2 cellular contexts compared by ENCODE assay signal in genomic region chr2:191860760-191861466, GRCh38.
TF ChIP-seq lines count a peak whose summit lies in the region.

No MANE protein-coding gene starts in this region.

TF ChIP-seq in GM23338, 12 proteins besides CTCF, POLR2A, EP300 and RAD21:
- no peak for TF ChIP-seq CREB1 (CRISPR knock-in tag; IDR thresholded peaks at IDR 0.05; ENCODE audit: low read depth)
- TF ChIP-seq ZNF331 (CRISPR knock-in tag; IDR thresholded peaks at IDR 0.05; ENCODE audit: low read depth) = no peak
- no peak for TF ChIP-seq STAT1 (IDR thresholded peaks at IDR 0.05; ENCODE audit: unreplicated experiment)
- no peak for TF ChIP-seq NANOG (IDR thresholded peaks at IDR 0.05; ENCODE audit: borderline replicate concordance)
- no peak for TF ChIP-seq POLR2AphosphoS5 (IDR thresholded peaks at IDR 0.05; ENCODE audit: low read depth)
- TF ChIP-seq EZH2 (IDR thresholded peaks at IDR 0.05; ENCODE audit: low read depth, unreplicated experiment) = no peak
- no peak for TF ChIP-seq ZNF462 (CRISPR knock-in tag; IDR thresholded peaks at IDR 0.05)

TF ChIP-seq in HCT116, 20 proteins besides CTCF, POLR2A, EP300 and RAD21:
- TF ChIP-seq EZH2 (IDR thresholded peaks at IDR 0.05) (no peak), SRF (IDR thresholded peaks at IDR 0.05; ENCODE audit: low read depth) (no peak), ATF3 (IDR thresholded peaks at IDR 0.05) (no peak), CEBPB (IDR thresholded peaks at IDR 0.05; ENCODE audit: low read depth) (no peak), FOSL1 (IDR thresholded peaks at IDR 0.05; ENCODE audit: low read depth) (no peak), CBX3 (IDR thresholded peaks at IDR 0.05; ENCODE audit: low read depth) (no peak), TCF7L2 (IDR thresholded peaks at IDR 0.05; ENCODE audit: borderline replicate concordance, extremely low read depth, insufficient read depth, insufficient read length) (no peak), SP1 (IDR thresholded peaks at IDR 0.05; ENCODE audit: low read depth) (no peak), ZBTB33 (IDR thresholded peaks at IDR 0.05; ENCODE audit: extremely low read depth, insufficient replicate concordance, low read length) (no peak), JUND (IDR thresholded peaks at IDR 0.05) (no peak)
